In the genomic region with DNA sequence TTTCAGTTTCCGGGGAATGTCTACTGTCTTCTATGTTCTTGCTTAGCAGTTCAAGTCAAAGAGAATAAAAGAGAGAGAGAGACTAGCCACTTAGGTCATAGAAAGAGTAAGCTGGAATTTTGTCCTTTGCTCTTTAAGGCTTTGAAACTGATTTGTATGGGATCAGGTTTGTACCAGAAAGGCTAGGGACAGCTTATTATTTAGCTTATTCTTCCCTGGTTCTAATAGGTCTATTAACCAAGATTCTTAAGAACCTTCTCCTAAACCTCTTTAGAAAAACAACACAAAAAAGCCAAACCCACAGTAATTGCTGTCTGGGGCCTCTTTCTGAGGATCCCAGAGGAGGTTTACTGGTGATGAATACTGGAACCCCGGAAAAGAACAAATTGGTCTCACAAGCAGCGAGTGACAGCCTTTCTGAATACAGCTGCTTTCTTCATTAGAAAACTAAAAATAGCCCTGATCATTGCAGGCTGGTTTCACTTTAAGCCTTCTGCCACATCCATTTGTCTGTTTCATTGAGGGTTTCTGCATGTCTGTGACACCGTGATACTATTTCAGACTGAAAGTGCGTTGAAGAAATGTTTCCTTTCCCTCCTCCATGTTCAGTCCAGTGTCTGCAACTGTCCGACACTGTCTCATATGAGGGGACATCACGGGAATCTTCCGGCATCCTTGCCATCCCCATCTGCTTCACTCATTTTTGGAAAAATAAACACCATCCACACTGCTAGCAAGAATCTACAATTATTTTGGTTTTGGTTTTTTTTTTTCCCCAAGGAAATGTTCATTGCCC, we compare ENCODE assay signal across 8 cellular contexts.
DNase-seq lines count a peak whose midpoint lies in the region; ATAC-seq lines count a peak whose summit lies in the region.

No MANE protein-coding gene starts in this region.

- no peak for DNase-seq in activated T-cell treated with anti-CD3 and anti-CD28 coated beads, Interleukin-2, amount 50 U/mL, for 4 hours
- DNase-seq in activated T-cell treated with anti-CD3 and anti-CD28 coated beads, Interleukin-2, amount 50 U/mL, for 48 hours = no peak
- no peak for DNase-seq in activated T-helper 2 cell treated with anti-CD3 and anti-CD28 coated beads, Interferon-gamma antibody, Interleukin-2, Interleukin-4, amounts not matched to agents 10 μg/mL and 5 μg/mL and 100 μg/mL, durations not matched to agents 14 hours and 24 hours and 36 hours (ENCODE audit: low spot score)
- DNase-seq in myocyte (ENCODE audit: low read depth) (peak; percentile 82), dermis blood vessel endothelial cell (no peak), COLO829 (ENCODE audit: low spot score) (no peak), HK-2 (ENCODE audit: unreplicated experiment) (no peak)

- peak overlapping the region; percentile 39 for H3K4me3 Mint-ChIP-seq in activated T-cell treated with anti-CD3 and anti-CD28 coated beads, Interleukin-2, amount 50 U/mL, for 4 hours
- H3K4me3 Mint-ChIP-seq in activated T-helper 2 cell treated with anti-CD3 and anti-CD28 coated beads, Interferon-gamma antibody, Interleukin-2, Interleukin-4, amounts not matched to agents 10 μg/mL and 5 μg/mL and 100 μg/mL, durations not matched to agents 14 hours and 24 hours and 36 hours (ENCODE audit: low read depth) = peak overlapping the region; percentile 62

- peak overlapping the region; percentile 77 for H3K27ac Mint-ChIP-seq in activated T-helper 2 cell treated with anti-CD3 and anti-CD28 coated beads, Interferon-gamma antibody, Interleukin-2, Interleukin-4, amounts not matched to agents 10 μg/mL and 5 μg/mL and 100 μg/mL, durations not matched to agents 14 hours and 24 hours and 36 hours

- intact Hi-C loops in activated T-helper 2 cell treated with anti-CD3 and anti-CD28 coated beads, Interferon-gamma antibody, Interleukin-2, Interleukin-4, amounts not matched to agents 10 μg/mL and 5 μg/mL and 100 μg/mL, durations not matched to agents 14 hours and 24 hours and 36 hours (cut with micrococcal nuclease) = no loop called here

- H3K9me3 Mint-ChIP-seq in activated T-cell treated with anti-CD3 and anti-CD28 coated beads, Interleukin-2, amount 50 U/mL, for 4 hours = no peaks in the 10 kb centered on the region
- no peaks in the 10 kb centered on the region for H3K9me3 Mint-ChIP-seq in activated T-helper 2 cell treated with anti-CD3 and anti-CD28 coated beads, Interferon-gamma antibody, Interleukin-2, Interleukin-4, amounts not matched to agents 10 μg/mL and 5 μg/mL and 100 μg/mL, durations not matched to agents 14 hours and 24 hours and 36 hours

- no peaks in the 10 kb centered on the region for H3K36me3 Mint-ChIP-seq in activated T-cell treated with anti-CD3 and anti-CD28 coated beads, Interleukin-2, amount 50 U/mL, for 4 hours (ENCODE audit: insufficient read depth)
- H3K36me3 Mint-ChIP-seq in activated T-helper 2 cell treated with anti-CD3 and anti-CD28 coated beads, Interferon-gamma antibody, Interleukin-2, Interleukin-4, amounts not matched to agents 10 μg/mL and 5 μg/mL and 100 μg/mL, durations not matched to agents 14 hours and 24 hours and 36 hours (ENCODE audit: low read depth) = no peaks in the 10 kb centered on the region

- ATAC-seq in activated T-cell treated with anti-CD3 and anti-CD28 coated beads, Interleukin-2, amount 50 U/mL, for 4 hours = peak; percentile 59 to 74
- ATAC-seq in HG02943 (IDR thresholded peaks at IDR 0.05; ENCODE audit: low read depth, unreplicated experiment) = peak; percentile 79

- H3K4me1 Mint-ChIP-seq in activated T-cell treated with anti-CD3 and anti-CD28 coated beads, Interleukin-2, amount 50 U/mL, for 4 hours (ENCODE audit: low read depth) = peaks cover 38% of the 10 kb centered on the region
- H3K4me1 Mint-ChIP-seq in activated T-helper 2 cell treated with anti-CD3 and anti-CD28 coated beads, Interferon-gamma antibody, Interleukin-2, Interleukin-4, amounts not matched to agents 10 μg/mL and 5 μg/mL and 100 μg/mL, durations not matched to agents 14 hours and 24 hours and 36 hours (ENCODE audit: low read depth) = peaks cover 37% of the 10 kb centered on the region

- no peaks in the 10 kb centered on the region for H3K27me3 Mint-ChIP-seq in activated T-cell treated with anti-CD3 and anti-CD28 coated beads, Interleukin-2, amount 50 U/mL, for 4 hours (ENCODE audit: low read depth)
- peaks cover 33% of the 10 kb centered on the region for H3K27me3 Mint-ChIP-seq in activated T-helper 2 cell treated with anti-CD3 and anti-CD28 coated beads, Interferon-gamma antibody, Interleukin-2, Interleukin-4, amounts not matched to agents 10 μg/mL and 5 μg/mL and 100 μg/mL, durations not matched to agents 14 hours and 24 hours and 36 hours (ENCODE audit: low read depth)
